ENCODE assay signal across 8 cellular contexts in genomic region chr19:58451358-58452101, GRCh38. TPM values are rescaled to one million over a fixed set of nuclear protein-coding genes. Genes with fewer than 3 reads are reported as not detected.
DNase-seq lines count a peak whose midpoint lies in the region; ATAC-seq lines count a peak whose summit lies in the region.

Gene ZNF324B (plus strand): TSS chr19:58451622. CDS start chr19:58453702, 2,080 bp downstream.

- peaks cover 32% of the 10 kb centered on the region for H3K27me3 Mint-ChIP-seq in activated naive CD4-positive, alpha-beta T cell treated with anti-CD3 and anti-CD28 coated beads, Interleukin-2, amount 10 ng/mL, durations not matched to agents 7 days and 5 days

- H3K27ac Mint-ChIP-seq in activated naive CD4-positive, alpha-beta T cell treated with anti-CD3 and anti-CD28 coated beads, Interleukin-2, amount 10 ng/mL, durations not matched to agents 7 days and 5 days, result peak within 1 kb of the TSS; percentile 70

- peaks cover 13% of the 10 kb centered on the region for H3K9me3 Mint-ChIP-seq in activated naive CD4-positive, alpha-beta T cell treated with anti-CD3 and anti-CD28 coated beads, Interleukin-2, amount 10 ng/mL, durations not matched to agents 7 days and 5 days

- H3K4me3 ChIP-seq in GM08714 (ENCODE audit: low read length) (peak within 1 kb of the TSS; percentile 81), SK-N-MC (peak within 1 kb of the TSS; percentile 93)

- peak within 1 kb of the TSS; percentile 65 for H3K9ac ChIP-seq in SK-N-MC (ENCODE audit: insufficient read length)

- CTCF ChIA-PET in activated naive CD4-positive, alpha-beta T cell treated with anti-CD3 and anti-CD28 coated beads, Interleukin-2, amount 10 ng/mL, durations not matched to agents 7 days and 5 days (lab: Charles Lee), result interaction anchor here (0.8 to 1.0 kb wide), 2 partner anchors 43 to 89 kb away, joined by 3 read pairs; partner anchors contain the start of genes ZNF497 and ZNF584

- H3K36me3 ChIP-seq in SK-N-MC (ENCODE audit: insufficient read depth, low read length), result no peaks in the 10 kb centered on the region

- H3K9me3 ChIP-seq in SK-N-MC (ENCODE audit: low read depth, low read length), result no peaks in the 10 kb centered on the region

- DNase-seq in NCI-H1048 (lab: John Stamatoyannopoulos, UW) (peak; percentile 86), SK-N-MC (ENCODE audit: low read depth, low spot score) (peak; percentile 88), glomerular visceral epithelial cell (ENCODE audit: extremely low spot score) (peak; percentile 96), occipital lobe (lab: John Stamatoyannopoulos, UW) (peak; percentile 96)
- DNase-seq in activated naive CD4-positive, alpha-beta T cell treated with anti-CD3 and anti-CD28 coated beads, Interleukin-2, amount 10 ng/mL, durations not matched to agents 7 days and 5 days, result peak; percentile 98

- ATAC-seq in HG02588 (IDR thresholded peaks at IDR 0.05; ENCODE audit: unreplicated experiment), result peak; percentile 96

- H3K27ac ChIP-seq in SK-N-MC, result no peak within 1 kb of the TSS
- no peak within 1 kb of the TSS for H3K27ac ChIP-seq in temporal lobe (ENCODE audit: low read depth, low read length)

- H3K4me1 Mint-ChIP-seq in activated naive CD4-positive, alpha-beta T cell treated with anti-CD3 and anti-CD28 coated beads, Interleukin-2, amount 10 ng/mL, durations not matched to agents 7 days and 5 days, result peaks cover 22% of the 10 kb centered on the region

- H3K4me3 Mint-ChIP-seq in activated naive CD4-positive, alpha-beta T cell treated with anti-CD3 and anti-CD28 coated beads, Interleukin-2, amount 10 ng/mL, durations not matched to agents 7 days and 5 days, result peak within 1 kb of the TSS; percentile 67

- H3K36me3 Mint-ChIP-seq in activated naive CD4-positive, alpha-beta T cell treated with anti-CD3 and anti-CD28 coated beads, Interleukin-2, amount 10 ng/mL, durations not matched to agents 7 days and 5 days, result peaks cover 28% of the 10 kb centered on the region

RNA-seq across cellular contexts. Expression of gene ZNF324B, which starts in this region (rescaled TPM):
- total RNA-seq in occipital lobe, result 18.2 TPM
- 14.0 TPM for total RNA-seq in temporal lobe
